18 cellular contexts compared by ENCODE assay signal in genomic region chr9:124742940-124743339, GRCh38. TPM values are rescaled to one million over a fixed set of nuclear protein-coding genes. Genes with fewer than 3 reads are reported as not detected.
DNase-seq lines count a peak whose midpoint lies in the region; ATAC-seq and TF ChIP-seq lines count a peak whose summit lies in the region.
"Had no signal": no experiment of that assay in that cellular context is flagged by ENCODE, and none has a peak within 500 bp of the region (broad histone marks: within the 10 kb centered on the region; RNA-seq: fewer than 3 reads in every experiment).

No MANE protein-coding gene starts in this region.

- TF ChIP-seq RAD21 in SK-N-SH (IDR thresholded peaks at IDR 0.05; ENCODE audit: low read length): no peak

- no peak overlapping the region for H2AFZ ChIP-seq in SK-N-SH (ENCODE audit: low read depth)

- H3K36me3 Mint-ChIP-seq in activated CD4-positive, alpha-beta T cell treated with anti-CD3 and anti-CD28 coated beads, Interleukin-2, amount 10 ng/mL, durations not matched to agents 24 days and 14 days (ENCODE audit: low read depth): no peaks in the 10 kb centered on the region
- H3K36me3 Mint-ChIP-seq in activated naive CD8-positive, alpha-beta T cell treated with anti-CD3 and anti-CD28 coated beads for 36 hours: no peaks in the 10 kb centered on the region
- H3K36me3 Mint-ChIP-seq: IgD-negative memory B cell had no signal

- TF ChIP-seq CTCF in SK-N-SH (IDR thresholded peaks at IDR 0.05) (no peak), thyroid gland (IDR thresholded peaks at IDR 0.05) (no peak)

- CTCF ChIA-PET in SK-N-SH (lab: Yijun Ruan, JAX): interaction anchor here (0.7 to 4.6 kb wide), 11 partner anchors 9 to 206 kb away, joined by 3 to 20 read pairs (median 9); partner anchors contain the start of genes NR6A1 and WDR38

- POLR2A ChIA-PET in SK-N-SH (lab: Yijun Ruan, JAX): no interaction called here

- H3K36me3 ChIP-seq in SK-N-SH (replicated peaks in 1 of 2; ENCODE audit: control insufficient read depth in 1 of 2, insufficient read depth in 2 of 2, low read length in 1 of 2) (no peaks in the 10 kb centered on the region), thyroid gland (no peaks in the 10 kb centered on the region)
- H3K36me3 ChIP-seq: HAP-1 had no signal

- no peaks in the 10 kb centered on the region for H4K20me1 ChIP-seq in SK-N-SH (ENCODE audit: insufficient read depth)

- peak overlapping the region; percentile 54; the same call in 1 of the 2 replicates for H3K4me2 ChIP-seq in SK-N-SH

- no peak for ATAC-seq in GM19463 (IDR thresholded peaks at IDR 0.05; ENCODE audit: unreplicated experiment)

- peak overlapping the region; percentile 21; the same call in 1 of the 2 replicates for H3K9ac ChIP-seq in SK-N-SH

- no peak overlapping the region for H3K4me3 Mint-ChIP-seq in activated CD4-positive, alpha-beta T cell treated with anti-CD3 and anti-CD28 coated beads, Interleukin-2, amount 10 ng/mL, durations not matched to agents 24 days and 14 days
- no peak overlapping the region for H3K4me3 Mint-ChIP-seq in activated naive CD8-positive, alpha-beta T cell treated with anti-CD3 and anti-CD28 coated beads for 36 hours
- H3K4me3 Mint-ChIP-seq: IgD-negative memory B cell had no signal

- TF ChIP-seq EP300 in SK-N-SH (IDR thresholded peaks at IDR 0.05; ENCODE audit: borderline replicate concordance in 1 of 2, low read depth in 1 of 2, low read length in 1 of 2): no peak

- DNase-seq in activated CD4-positive, alpha-beta T cell treated with anti-CD3 and anti-CD28 coated beads, Interleukin-2, amount 10 ng/mL, durations not matched to agents 24 days and 14 days: no peak
- no peak for DNase-seq in activated CD4-positive, alpha-beta T cell treated with anti-CD3 and anti-CD28 coated beads for 1 hour
- DNase-seq in SK-N-SH: no peak
- peak; percentile 19 for DNase-seq in foreskin melanocyte
- DNase-seq in thyroid gland: no peak
- DNase-seq in activated naive CD8-positive, alpha-beta T cell treated with anti-CD3 and anti-CD28 coated beads for 36 hours: no peak
- DNase-seq in NCI-H69 (lab: John Stamatoyannopoulos, UW): no peak
- DNase-seq: C1 segment of cervical spinal cord, COR-L47, NCI-H187, NCI-H2171 treated with DMSO at 0.1 percent for 48 hours, NCI-H446 treated with DMSO at 0.1 percent for 48 hours, NCI-H748 treated with DMSO at 0.1 percent for 48 hours, Right ventricle myocardium superior had no signal

- H3F3A ChIP-seq in SK-N-SH (replicated peaks; ENCODE audit: insufficient read depth): peaks cover 24% of the 10 kb centered on the region

- intact Hi-C loops in activated CD4-positive, alpha-beta T cell treated with anti-CD3 and anti-CD28 coated beads, Interleukin-2, amount 10 ng/mL, durations not matched to agents 24 days and 14 days (cut with micrococcal nuclease): no loop called here
- intact Hi-C loops in thyroid gland (cut with DNase I): no loop called here

- H3K27ac ChIP-seq in SK-N-SH (ENCODE audit: low read depth in 2 of 2, low read length in 1 of 2): peak overlapping the region in 1 of 2 experiments; percentile 65; a peak in 3 of 4 replicates
- peak overlapping the region; percentile 5 to 62 (median 49) for H3K27ac ChIP-seq in thyroid gland
- H3K27ac ChIP-seq: SK-N-MC had no signal

- no peaks in the 10 kb centered on the region for H3K9me3 Mint-ChIP-seq in activated CD4-positive, alpha-beta T cell treated with anti-CD3 and anti-CD28 coated beads, Interleukin-2, amount 10 ng/mL, durations not matched to agents 24 days and 14 days
- no peaks in the 10 kb centered on the region for H3K9me3 Mint-ChIP-seq in activated naive CD8-positive, alpha-beta T cell treated with anti-CD3 and anti-CD28 coated beads for 36 hours
- H3K9me3 Mint-ChIP-seq: IgD-negative memory B cell had no signal

- peaks cover 6% of the 10 kb centered on the region for H3K27me3 Mint-ChIP-seq in activated CD4-positive, alpha-beta T cell treated with anti-CD3 and anti-CD28 coated beads, Interleukin-2, amount 10 ng/mL, durations not matched to agents 24 days and 14 days
- H3K27me3 Mint-ChIP-seq in activated naive CD8-positive, alpha-beta T cell treated with anti-CD3 and anti-CD28 coated beads for 36 hours: peaks cover 34% of the 10 kb centered on the region
- H3K27me3 Mint-ChIP-seq: IgD-negative memory B cell had no signal

- TF ChIP-seq POLR2A in thyroid gland (IDR thresholded peaks at IDR 0.05): no peak

- H3K9me3 ChIP-seq in SK-N-SH: no peaks in the 10 kb centered on the region
- H3K9me3 ChIP-seq in thyroid gland: no peaks in the 10 kb centered on the region
- H3K9me3 ChIP-seq: HAP-1 had no signal

- no peaks in the 10 kb centered on the region for H3K9me2 ChIP-seq in SK-N-SH

- H3K27me3 ChIP-seq in SK-N-SH (ENCODE audit: insufficient read depth): no peaks in the 10 kb centered on the region
- no peaks in the 10 kb centered on the region for H3K27me3 ChIP-seq in thyroid gland

- peaks cover 12% of the 10 kb centered on the region for H3K4me1 Mint-ChIP-seq in activated CD4-positive, alpha-beta T cell treated with anti-CD3 and anti-CD28 coated beads, Interleukin-2, amount 10 ng/mL, durations not matched to agents 24 days and 14 days
- H3K4me1 Mint-ChIP-seq in activated naive CD8-positive, alpha-beta T cell treated with anti-CD3 and anti-CD28 coated beads for 36 hours: peaks cover 2% of the 10 kb centered on the region

- peak overlapping the region; percentile 55 for H3K27ac Mint-ChIP-seq in activated CD4-positive, alpha-beta T cell treated with anti-CD3 and anti-CD28 coated beads, Interleukin-2, amount 10 ng/mL, durations not matched to agents 24 days and 14 days
- no peak overlapping the region for H3K27ac Mint-ChIP-seq in activated naive CD8-positive, alpha-beta T cell treated with anti-CD3 and anti-CD28 coated beads for 36 hours
- H3K27ac Mint-ChIP-seq: IgD-negative memory B cell had no signal

- peaks cover 8 to 36% of the 10 kb centered on the region in 2 experiments for H3K4me1 ChIP-seq in SK-N-SH (ENCODE audit: control insufficient read depth in 1 of 2, insufficient read depth in 2 of 2, low read depth in 1 of 2, low read length in 1 of 2)
- peaks cover 16 to 28% of the 10 kb centered on the region in 2 donors for H3K4me1 ChIP-seq in thyroid gland

- H3K4me3 ChIP-seq in SK-N-SH (ENCODE audit: low read depth in 2 of 2, low read length in 1 of 2): no peak overlapping the region
- H3K4me3 ChIP-seq in thyroid gland (replicated peaks in 1 of 3): no peak overlapping the region
- H3K4me3 ChIP-seq: HAP-1, SK-N-MC had no signal

- peaks cover 17% of the 10 kb centered on the region; the same call in 1 of the 2 replicates for H3K79me2 ChIP-seq in SK-N-SH (ENCODE audit: insufficient read depth)

TF ChIP-seq in SK-N-SH, 30 proteins besides CTCF, POLR2A, EP300 and RAD21:
- TF ChIP-seq USF1 (IDR thresholded peaks at IDR 0.05; ENCODE audit: borderline replicate concordance, low read depth): no peak
- TF ChIP-seq FOSL2 (IDR thresholded peaks at IDR 0.05; ENCODE audit: borderline replicate concordance, low read depth): no peak
- no peak for TF ChIP-seq MEF2A (IDR thresholded peaks at IDR 0.05; ENCODE audit: borderline replicate concordance, low read depth)
- TF ChIP-seq CHD2 (IDR thresholded peaks at IDR 0.05; ENCODE audit: low read length, partially characterized antibody): no peak
- TF ChIP-seq NFIC (IDR thresholded peaks at IDR 0.05; ENCODE audit: borderline replicate concordance): no peak
- TF ChIP-seq JUND (IDR thresholded peaks at IDR 0.05): no peak
- TF ChIP-seq POLR2AphosphoS5 (IDR thresholded peaks at IDR 0.05; ENCODE audit: low read depth, low read length): no peak

RNA-seq across cellular contexts. Expression of gene NR6A1, which starts 28.2 kb away (rescaled TPM):
- 2.3 and 2.7 TPM in 2 replicates for total RNA-seq in activated CD4-positive, alpha-beta T cell treated with anti-CD3 and anti-CD28 coated beads, Interleukin-2, amount 10 ng/mL, durations not matched to agents 24 days and 14 days
- 1.2 and 1.4 TPM in 2 replicates for polyA plus RNA-seq in SK-N-SH (2012; rRNA removed)
- 0.63 and 1.1 TPM in 2 replicates for polyA plus RNA-seq in SK-N-SH (2012; cell fraction: cytosol; rRNA removed)
- 5.8 and 7.7 TPM in 2 replicates for polyA plus RNA-seq in SK-N-SH (2012; cell fraction: nucleus; rRNA removed)
- total RNA-seq in thyroid gland: 10 to 100 TPM; 15.3 to 25.0 (median 19.3) TPM
- 1 to 10 TPM; 1.2 to 1.3 TPM for total RNA-seq in activated naive CD8-positive, alpha-beta T cell treated with anti-CD3 and anti-CD28 coated beads for 36 hours

RNA-seq across cellular contexts. Expression of gene OLFML2A, which starts 34.0 kb away (rescaled TPM):
- not detected in 2 replicates for total RNA-seq in activated CD4-positive, alpha-beta T cell treated with anti-CD3 and anti-CD28 coated beads, Interleukin-2, amount 10 ng/mL, durations not matched to agents 24 days and 14 days
- 4.8 and 7.7 TPM in 2 replicates for polyA plus RNA-seq in SK-N-SH (2012; rRNA removed)
- polyA plus RNA-seq in SK-N-SH (2012; cell fraction: cytosol; rRNA removed): 4.7 and 6.5 TPM in 2 replicates
- 4.8 and 5.3 TPM in 2 replicates for polyA plus RNA-seq in SK-N-SH (2012; cell fraction: nucleus; rRNA removed)
- 10 to 100 TPM; 40.7 to 64.3 (median 50.2) TPM for total RNA-seq in thyroid gland
- total RNA-seq in activated naive CD8-positive, alpha-beta T cell treated with anti-CD3 and anti-CD28 coated beads for 36 hours: not detected

Comparison
In these comparisons a context has a peak if more than half of its experiments do, and no peak if none do; other contexts are left out.
1. RNA of gene OLFML2A, which starts 34.0 kb away (total RNA-seq): 40.7 to 64.3 TPM in thyroid gland; not detected in activated CD4-positive, alpha-beta T cell treated with anti-CD3 and anti-CD28 coated beads, Interleukin-2, amount 10 ng/mL, durations not matched to agents 24 days and 14 days and not detected in activated naive CD8-positive, alpha-beta T cell treated with anti-CD3 and anti-CD28 coated beads for 36 hours; every median in the first group is over 10 times any median in the second.